5 cellular contexts compared by ENCODE assay signal in the genomic region with DNA sequence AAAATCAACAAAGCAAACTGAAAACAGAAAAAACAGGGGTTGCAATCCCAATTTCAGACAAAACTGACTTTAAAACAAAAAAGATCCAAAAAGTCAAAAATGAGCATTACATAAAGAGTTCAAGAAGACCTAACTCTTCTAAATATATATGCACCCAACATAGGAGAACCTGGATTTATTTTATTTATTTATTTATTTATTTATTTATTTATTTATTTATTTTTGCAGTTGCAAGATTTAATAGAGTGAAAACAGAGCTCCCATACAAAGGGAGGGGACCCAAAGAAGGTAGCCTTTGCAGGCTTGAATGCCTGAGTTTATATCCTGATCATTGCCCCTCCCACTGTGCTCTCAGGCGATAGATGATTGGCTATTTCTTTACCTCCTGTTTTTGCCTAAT.
A peak's percentile ranks its signal among the peaks of the same experiment; 100 is the strongest.
DNase-seq lines count a peak whose midpoint lies in the region; ATAC-seq, FAIRE-seq and TF ChIP-seq lines count a peak whose summit lies in the region.
"Not testable (repeated sequence)": the region's sequence is repeated elsewhere in the genome, so short reads cannot be mapped to it uniquely, and the experiment has no call there.

No MANE protein-coding gene starts in this region.

- not testable (repeated sequence) for FAIRE-seq in A549 (lab: Jason Lieb, UNC)
- FAIRE-seq in islet of Langerhans (lab: Jason Lieb, UNC) (peak; percentile 24), kidney (lab: Jason Lieb, UNC) (peak; percentile 82), pancreas (lab: Jason Lieb, UNC) (peak; percentile 26)

- H3K36me3 ChIP-seq in HEK293 (ENCODE audit: control insufficient read depth in 2 of 2, insufficient read depth in 1 of 2, low read length in 2 of 2); kidney (ENCODE audit: control insufficient read depth in 1 of 2, insufficient read depth in 2 of 2, low read length in 2 of 2); pancreas: not testable (repeated sequence)

- POLR2A ChIA-PET in A549 (lab: Yijun Ruan, JAX); HEK293 (lab: Yijun Ruan, JAX): not testable (repeated sequence)

- H3K9me3 ChIP-seq in A549; HEK293 (ENCODE audit: control insufficient read depth, insufficient read depth, low read depth, low read length); kidney (ENCODE audit: control insufficient read depth in 1 of 2, low read length in 2 of 2); pancreas: not testable (repeated sequence)

- not testable (repeated sequence) for TF ChIP-seq CTCF in A549 (IDR thresholded peaks at IDR 0.05); HEK293 (tag by site-specific recombination; IDR thresholded peaks at IDR 0.05); kidney (IDR thresholded peaks at IDR 0.05; ENCODE audit: borderline replicate concordance, extremely low read depth, insufficient read depth); pancreas (IDR thresholded peaks at IDR 0.05)

- not testable (repeated sequence) for H3K4me1 ChIP-seq in A549; HEK293 (ENCODE audit: control insufficient read depth, insufficient read depth, low read length); kidney (ENCODE audit: control insufficient read depth in 1 of 2, insufficient read depth in 1 of 2, low read depth in 1 of 2, low read length in 2 of 2); pancreas

- not testable (repeated sequence) for H3K4me3 ChIP-seq in A549; HEK293 (ENCODE audit: low read depth, low read length); kidney (ENCODE audit: low read length in 2 of 2); pancreas

- not testable (repeated sequence) for TF ChIP-seq RAD21 in A549 (conservative IDR thresholded peaks at IDR 0.05 in 1 of 2, IDR thresholded peaks at IDR 0.05 in 1 of 2)

- not testable (repeated sequence) for TF ChIP-seq EP300 in A549 (IDR thresholded peaks at IDR 0.05)

- intact Hi-C loops in kidney (cut with DNase I); pancreas (cut with DNase I): not testable (repeated sequence)

- ATAC-seq in A549, pancreas: not testable (repeated sequence)

- not testable (repeated sequence) for H3K27ac ChIP-seq in A549; HEK293 (ENCODE audit: extremely low read depth, low read depth, low read length); kidney (ENCODE audit: low read depth in 2 of 2, low read length in 2 of 2); pancreas

- DNase-seq in A549 (ENCODE audit: low read depth in 1 of 2, low spot score in 1 of 2); kidney; pancreas: not testable (repeated sequence)

- WGBS in A549 (ENCODE audit: missing lambda C conversion rate): 19% methylated on average over 1 of the region's 1 CpG
- 48 to 54% methylated on average over 1 of the region's 1 CpG for WGBS in pancreas, 2 donors

- not testable (repeated sequence) for H3K27me3 ChIP-seq in pancreas

- CTCF ChIA-PET in A549 (lab: Yijun Ruan, JAX): not testable (repeated sequence)
- CTCF ChIA-PET in HEK293 (lab: Yijun Ruan, JAX): interaction anchor here (0.6 kb wide), 1 partner anchor 271 kb away, joined by 3 read pairs; no protein-coding TSS in a partner anchor

- not testable (repeated sequence) for H3K4me2 ChIP-seq in A549

- not testable (repeated sequence) for H3K9ac ChIP-seq in kidney (ENCODE audit: low read length in 2 of 2)

- not testable (repeated sequence) for TF ChIP-seq POLR2A in A549 (IDR thresholded peaks at IDR 0.05; ENCODE audit: low read length)

TF ChIP-seq in A549, 52 proteins besides CTCF, POLR2A, EP300 and RAD21:
- peak; percentile 52 for TF ChIP-seq ZC3H11A (IDR thresholded peaks at IDR 0.05)

TF ChIP-seq in HEK293, 187 proteins besides CTCF, POLR2A, EP300 and RAD21:
- TF ChIP-seq ZNF426 (tag by site-specific recombination; IDR thresholded peaks at IDR 0.05) (peak; percentile 72), ZNF555 (tag by site-specific recombination; conservative IDR thresholded peaks at IDR 0.05) (peak; percentile 70), ZBTB8A (tag by site-specific recombination; IDR thresholded peaks at IDR 0.05) (peak; percentile 53; the same call in 1 of the 2 replicates), ZNF140 (tag by site-specific recombination; IDR thresholded peaks at IDR 0.05) (0 out of 2 replicates have a peak, but pooled peaks have one; percentile 48), ZNF654 (tag by site-specific recombination; IDR thresholded peaks at IDR 0.05; ENCODE audit: low read depth) (peak; percentile 14; the same call in 1 of the 2 replicates), ZBTB11 (tag by site-specific recombination; conservative IDR thresholded peaks at IDR 0.05; ENCODE audit: low read depth) (peak; percentile 63), ZXDB (tag by site-specific recombination; IDR thresholded peaks at IDR 0.05) (0 out of 2 replicates have a peak, but pooled peaks have one; percentile 26), ZNF510 (tag by site-specific recombination; IDR thresholded peaks at IDR 0.05; ENCODE audit: insufficient replicate concordance) (peak; percentile 7), ZNF433 (tag by site-specific recombination; IDR thresholded peaks at IDR 0.05; ENCODE audit: low read depth) (0 out of 2 replicates have a peak, but pooled peaks have one; percentile 16)
- TF ChIP-seq, protein P1, sequence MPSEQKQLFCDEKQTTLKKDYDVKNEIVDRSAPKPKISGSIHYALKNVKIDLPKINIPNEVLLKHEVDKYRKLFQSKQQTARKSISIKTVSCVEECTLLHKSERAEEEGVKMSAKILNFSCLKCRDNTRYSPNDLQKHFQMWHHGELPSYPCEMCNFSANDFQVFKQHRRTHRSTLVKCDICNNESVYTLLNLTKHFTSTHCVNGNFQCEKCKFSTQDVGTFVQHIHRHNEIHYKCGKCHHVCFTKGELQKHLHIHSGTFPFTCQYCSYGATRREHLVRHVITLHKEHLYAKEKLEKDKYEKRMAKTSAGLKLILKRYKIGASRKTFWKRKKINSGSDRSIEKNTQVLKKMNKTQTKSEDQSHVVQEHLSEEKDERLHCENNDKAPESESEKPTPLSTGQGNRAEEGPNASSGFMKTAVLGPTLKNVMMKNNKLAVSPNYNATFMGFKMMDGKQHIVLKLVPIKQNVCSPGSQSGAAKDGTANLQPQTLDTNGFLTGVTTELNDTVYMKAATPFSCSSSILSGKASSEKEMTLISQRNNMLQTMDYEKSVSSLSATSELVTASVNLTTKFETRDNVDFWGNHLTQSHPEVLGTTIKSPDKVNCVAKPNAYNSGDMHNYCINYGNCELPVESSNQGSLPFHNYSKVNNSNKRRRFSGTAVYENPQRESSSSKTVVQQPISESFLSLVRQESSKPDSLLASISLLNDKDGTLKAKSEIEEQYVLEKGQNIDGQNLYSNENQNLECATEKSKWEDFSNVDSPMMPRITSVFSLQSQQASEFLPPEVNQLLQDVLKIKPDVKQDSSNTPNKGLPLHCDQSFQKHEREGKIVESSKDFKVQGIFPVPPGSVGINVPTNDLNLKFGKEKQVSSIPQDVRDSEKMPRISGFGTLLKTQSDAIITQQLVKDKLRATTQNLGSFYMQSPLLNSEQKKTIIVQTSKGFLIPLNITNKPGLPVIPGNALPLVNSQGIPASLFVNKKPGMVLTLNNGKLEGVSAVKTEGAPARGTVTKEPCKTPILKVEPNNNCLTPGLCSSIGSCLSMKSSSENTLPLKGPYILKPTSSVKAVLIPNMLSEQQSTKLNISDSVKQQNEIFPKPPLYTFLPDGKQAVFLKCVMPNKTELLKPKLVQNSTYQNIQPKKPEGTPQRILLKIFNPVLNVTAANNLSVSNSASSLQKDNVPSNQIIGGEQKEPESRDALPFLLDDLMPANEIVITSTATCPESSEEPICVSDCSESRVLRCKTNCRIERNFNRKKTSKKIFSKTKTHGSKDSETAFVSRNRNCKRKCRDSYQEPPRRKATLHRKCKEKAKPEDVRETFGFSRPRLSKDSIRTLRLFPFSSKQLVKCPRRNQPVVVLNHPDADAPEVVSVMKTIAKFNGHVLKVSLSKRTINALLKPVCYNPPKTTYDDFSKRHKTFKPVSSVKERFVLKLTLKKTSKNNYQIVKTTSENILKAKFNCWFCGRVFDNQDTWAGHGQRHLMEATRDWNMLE (tag by site-specific recombination; conservative IDR thresholded peaks at IDR 0.05; ENCODE audit: low read depth): peak; percentile 59
